ENCODE assay signal across 11 cellular contexts in genomic region chr11:33892906-33893594, GRCh38. TPM values are rescaled to one million over a fixed set of nuclear protein-coding genes. Genes with fewer than 3 reads are reported as not detected.
A peak's percentile ranks its signal among the peaks of the same experiment; 100 is the strongest.
DNase-seq lines count a peak whose midpoint lies in the region; ATAC-seq, FAIRE-seq and TF ChIP-seq lines count a peak whose summit lies in the region.
"Had no signal": no experiment of that assay in that cellular context is flagged by ENCODE, and none has a peak within 500 bp of the region (broad histone marks: within the 10 kb centered on the region; RNA-seq: fewer than 3 reads in every experiment).

No MANE protein-coding gene starts in this region.

- H3K4me3 ChIP-seq in CD8-positive, alpha-beta T cell (ENCODE audit: low read depth, low read length) = no peak overlapping the region

- peaks cover 51% of the 10 kb centered on the region for H3K27me3 Mint-ChIP-seq in CD8-positive, alpha-beta T cell (ENCODE audit: low read depth)
- H3K27me3 Mint-ChIP-seq in T-cell (peaks cover 38 to 54% of the 10 kb centered on the region in 2 donors), naive B cell (peaks cover 0 to 13% (median 0%) of the 10 kb centered on the region in 3 donors)

- DNase-seq in CD8-positive, alpha-beta T cell = no peak
- DNase-seq in HUDEP-2 (lab: John Stamatoyannopoulos, UW; ENCODE audit: unreplicated experiment in 76 of 76) (peak in 75 of 76 experiments; percentile 24 to 92 (median 73)), T-cell (no peak), naive B cell (no peak), DMS114 treated with DMSO at 0.1 percent for 48 hours (lab: John Stamatoyannopoulos, UW; ENCODE audit: unreplicated experiment) (no peak), SW 1271 (lab: John Stamatoyannopoulos, UW) (no peak), RCC 7860 (ENCODE audit: low spot score) (no peak)
- DNase-seq: retina had no signal

- CTCF ChIA-PET in CD8-positive, alpha-beta T cell (lab: Charles Lee) = interaction anchor here (1.3 kb wide), 1 partner anchor 12 kb away, joined by 4 read pairs; no protein-coding TSS in a partner anchor
- CTCF ChIA-PET in T-cell (lab: Charles Lee) = interaction anchor here (0.8 to 0.9 kb wide), 2 partner anchors 9 to 35 kb away, joined by 3 read pairs; no protein-coding TSS in a partner anchor

- TF ChIP-seq CTCF in CD8-positive, alpha-beta T cell (IDR thresholded peaks at IDR 0.05) = no peak

- no peak for FAIRE-seq in RCC 7860 (lab: Jason Lieb, UNC)
- FAIRE-seq: D721Med had no signal

- no peaks in the 10 kb centered on the region for H3K9me3 ChIP-seq in CD8-positive, alpha-beta T cell (ENCODE audit: low read length)

- H3K27ac ChIP-seq in CD8-positive, alpha-beta T cell (ENCODE audit: low read depth, low read length) = peak overlapping the region; percentile 0

- POLR2A ChIA-PET in CD8-positive, alpha-beta T cell (lab: Charles Lee) = no interaction called here
- POLR2A ChIA-PET in T-cell (lab: Charles Lee) = no interaction called here

- H3K36me3 ChIP-seq in CD8-positive, alpha-beta T cell (ENCODE audit: insufficient read depth, low read length) = no peaks in the 10 kb centered on the region

- H3K9me3 Mint-ChIP-seq in CD8-positive, alpha-beta T cell = no peaks in the 10 kb centered on the region
- H3K9me3 Mint-ChIP-seq in T-cell = no peaks in the 10 kb centered on the region
- peaks cover 0 to 4% (median 0%) of the 10 kb centered on the region in 7 donors for H3K9me3 Mint-ChIP-seq in naive B cell
- H3K9me3 Mint-ChIP-seq: type B pancreatic cell had no signal

- no peak for ATAC-seq in CD8-positive, alpha-beta T cell
- ATAC-seq in T-cell (replicated peaks in 1 of 4) (no peak), naive B cell (ENCODE audit: low read depth in 2 of 2) (no peak), GM19395 (IDR thresholded peaks at IDR 0.05; ENCODE audit: unreplicated experiment) (no peak)

- peaks cover 36% of the 10 kb centered on the region for H3K4me1 ChIP-seq in CD8-positive, alpha-beta T cell (ENCODE audit: insufficient read depth, low read length)

- peaks cover 43% of the 10 kb centered on the region for H3K4me1 Mint-ChIP-seq in CD8-positive, alpha-beta T cell (ENCODE audit: low read depth)
- H3K4me1 Mint-ChIP-seq in T-cell = peaks cover 35 to 46% (median 41%) of the 10 kb centered on the region in 3 donors
- H3K4me1 Mint-ChIP-seq in naive B cell = peaks cover 49 to 67% (median 61%) of the 10 kb centered on the region in 3 donors

- intact Hi-C loops in CD8-positive, alpha-beta T cell (cut with DNase I, micrococcal nuclease) = no loop called here

- H3K27me3 ChIP-seq in CD8-positive, alpha-beta T cell (ENCODE audit: insufficient read depth, low read length) = peaks cover 17% of the 10 kb centered on the region

- H3K27ac Mint-ChIP-seq in CD8-positive, alpha-beta T cell = peak overlapping the region; percentile 66
- H3K27ac Mint-ChIP-seq in T-cell = peak overlapping the region; percentile 57 to 70
- peak overlapping the region; percentile 92 to 98 (median 96) for H3K27ac Mint-ChIP-seq in naive B cell
- H3K27ac Mint-ChIP-seq: type B pancreatic cell had no signal

- no peaks in the 10 kb centered on the region for H3K36me3 Mint-ChIP-seq in CD8-positive, alpha-beta T cell
- H3K36me3 Mint-ChIP-seq in T-cell (no peaks in the 10 kb centered on the region), naive B cell (no peaks in the 10 kb centered on the region)
- H3K36me3 Mint-ChIP-seq: type B pancreatic cell had no signal

- peak overlapping the region; percentile 73 for H3K4me3 Mint-ChIP-seq in CD8-positive, alpha-beta T cell
- H3K4me3 Mint-ChIP-seq in T-cell (peak overlapping the region; percentile 57 to 74 (median 73)), naive B cell (peak overlapping the region; percentile 87 to 99 (median 95))
- H3K4me3 Mint-ChIP-seq: type B pancreatic cell had no signal

RNA-seq across cellular contexts. Expression of gene LMO2, which starts 1.2 kb away (rescaled TPM):
- not detected for total RNA-seq in CD8-positive, alpha-beta T cell
- 1 to 10 TPM in 4 of 5 donors, under 1 TPM in 1; 0.85 to 2.7 (median 1.6) TPM for total RNA-seq in T-cell
- 10 to 100 TPM; 12.7 to 23.7 (median 16.1) TPM for polyA plus RNA-seq in naive B cell (ENCODE audit: low read depth in 6 of 6)

Comparison
In these comparisons a context has a peak if more than half of its experiments do, and no peak if none do; other contexts are left out.
1. DNase-seq: peak in HUDEP-2 (75 of 76); none in CD8-positive, alpha-beta T cell (0 of 7), T-cell (0 of 34), naive B cell (single experiment), DMS114 treated with DMSO at 0.1 percent for 48 hours (single experiment), SW 1271 (0 of 2) and RCC 7860 (single experiment).
2. Peak in every context shown above with its lines, with median percentiles within 50 percentile points of each other: H3K27ac Mint-ChIP-seq and H3K4me3 Mint-ChIP-seq.